In the genomic region with DNA sequence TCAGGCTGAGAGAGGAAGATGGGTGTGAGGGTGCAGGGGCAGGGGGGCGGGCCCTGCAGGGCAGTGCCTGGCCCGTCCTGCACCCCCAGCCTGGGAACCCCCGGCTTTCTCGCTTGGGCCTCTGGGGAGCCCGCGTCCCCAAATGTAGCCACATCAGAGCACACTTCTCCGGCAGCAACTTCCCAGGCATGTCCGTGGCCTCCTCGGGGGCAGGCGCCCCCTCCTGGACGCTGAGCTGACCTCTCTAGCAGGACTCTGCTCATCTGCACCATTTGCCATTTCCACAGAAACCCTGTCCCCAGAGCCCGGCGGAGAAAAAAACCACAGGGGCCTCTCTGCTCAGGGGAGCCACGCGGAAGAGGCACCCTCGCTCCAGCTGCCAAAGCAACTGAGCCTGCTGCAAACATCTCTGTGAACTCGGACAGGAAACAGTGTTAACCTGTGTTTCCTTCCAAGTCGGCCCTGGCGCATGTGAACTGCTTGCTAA, we compare ENCODE assay signal across 8 cellular contexts.
DNase-seq lines count a peak whose midpoint lies in the region; ATAC-seq and TF ChIP-seq lines count a peak whose summit lies in the region.

No MANE protein-coding gene starts in this region.

- TF ChIP-seq CTCF in esophagus squamous epithelium (IDR thresholded peaks at IDR 0.05): peak in 4 of 6 experiments; percentile 8 to 21 (median 17)

- no peaks in the 10 kb centered on the region for H3K27me3 Mint-ChIP-seq in activated CD4-positive, alpha-beta T cell treated with anti-CD3 and anti-CD28 coated beads for 36 hours
- H3K27me3 Mint-ChIP-seq in activated CD4-positive, alpha-beta T cell treated with anti-CD3 and anti-CD28 coated beads, Interleukin-2, amount 10 ng/mL, durations not matched to agents 24 days and 14 days: no peaks in the 10 kb centered on the region

- H3K4me3 ChIP-seq in esophagus squamous epithelium: no peak overlapping the region

- DNase-seq in activated CD4-positive, alpha-beta T cell treated with anti-CD3 and anti-CD28 coated beads for 36 hours: peak; percentile 69
- DNase-seq in activated CD4-positive, alpha-beta T cell treated with anti-CD3 and anti-CD28 coated beads for 1 hour: no peak
- peak; percentile 80 for DNase-seq in activated CD4-positive, alpha-beta T cell treated with anti-CD3 and anti-CD28 coated beads, Interleukin-2, amount 10 ng/mL, durations not matched to agents 24 days and 14 days
- DNase-seq in esophagus squamous epithelium (lab: John Stamatoyannopoulos, UW) (no peak), middle frontal gyrus (ENCODE audit: extremely low spot score, low spot score) (no peak)
- DNase-seq in stimulated activated CD4-positive, alpha-beta T cell treated with anti-CD3 and anti-CD28 coated beads, Interleukin-1b, Interleukin-23, amount 100 ng/mL, for 48 hours: peak; percentile 46

- peak; percentile 60 for ATAC-seq in activated CD4-positive, alpha-beta T cell treated with anti-CD3 and anti-CD28 coated beads for 36 hours
- ATAC-seq in HG03064 (IDR thresholded peaks at IDR 0.05; ENCODE audit: low read depth, unreplicated experiment) (peak; percentile 55), GM21825 (IDR thresholded peaks at IDR 0.05; ENCODE audit: unreplicated experiment) (no peak)

- WGBS in esophagus squamous epithelium, 2 donors: 54 to 68% methylated on average over 6 to 10 of the region's 19 CpGs

- intact Hi-C loops in activated CD4-positive, alpha-beta T cell treated with anti-CD3 and anti-CD28 coated beads for 36 hours (cut with DNase I, micrococcal nuclease): loop anchor here in 1 of 2 experiments (5.0 kb wide), 1 partner anchor 150 kb away; no protein-coding TSS in a partner anchor
- intact Hi-C loops in activated CD4-positive, alpha-beta T cell treated with anti-CD3 and anti-CD28 coated beads, Interleukin-2, amount 10 ng/mL, durations not matched to agents 24 days and 14 days (cut with micrococcal nuclease): no loop called here
- intact Hi-C loops in esophagus squamous epithelium (cut with DNase I): no loop called here

- no peak overlapping the region for H3K4me3 Mint-ChIP-seq in activated CD4-positive, alpha-beta T cell treated with anti-CD3 and anti-CD28 coated beads for 36 hours
- no peak overlapping the region for H3K4me3 Mint-ChIP-seq in activated CD4-positive, alpha-beta T cell treated with anti-CD3 and anti-CD28 coated beads, Interleukin-2, amount 10 ng/mL, durations not matched to agents 24 days and 14 days

- H3K27ac ChIP-seq in esophagus squamous epithelium: no peak overlapping the region

- H3K9me3 ChIP-seq in esophagus squamous epithelium: no peaks in the 10 kb centered on the region

- POLR2A ChIA-PET in activated CD4-positive, alpha-beta T cell treated with anti-CD3 and anti-CD28 coated beads for 36 hours (lab: Charles Lee): interaction anchor here (0.6 kb wide), 1 partner anchor 66 kb away, joined by 8 read pairs; no protein-coding TSS in a partner anchor

- H3K36me3 Mint-ChIP-seq in activated CD4-positive, alpha-beta T cell treated with anti-CD3 and anti-CD28 coated beads for 36 hours (ENCODE audit: low read depth): peaks cover 32% of the 10 kb centered on the region
- peaks cover 25% of the 10 kb centered on the region for H3K36me3 Mint-ChIP-seq in activated CD4-positive, alpha-beta T cell treated with anti-CD3 and anti-CD28 coated beads, Interleukin-2, amount 10 ng/mL, durations not matched to agents 24 days and 14 days (ENCODE audit: low read depth)

- peak overlapping the region; percentile 75 for H3K27ac Mint-ChIP-seq in activated CD4-positive, alpha-beta T cell treated with anti-CD3 and anti-CD28 coated beads for 36 hours
- peak overlapping the region; percentile 69 for H3K27ac Mint-ChIP-seq in activated CD4-positive, alpha-beta T cell treated with anti-CD3 and anti-CD28 coated beads, Interleukin-2, amount 10 ng/mL, durations not matched to agents 24 days and 14 days

- H3K4me1 ChIP-seq in esophagus squamous epithelium: peaks cover 0 to 12% (median 0%) of the 10 kb centered on the region in 3 donors

- CTCF ChIA-PET in activated CD4-positive, alpha-beta T cell treated with anti-CD3 and anti-CD28 coated beads for 36 hours (lab: Charles Lee): interaction anchor here (1.0 to 1.5 kb wide), 7 partner anchors 11 to 258 kb away, joined by 3 to 6 read pairs (median 5); no protein-coding TSS in a partner anchor

- peaks cover 59% of the 10 kb centered on the region for H3K4me1 Mint-ChIP-seq in activated CD4-positive, alpha-beta T cell treated with anti-CD3 and anti-CD28 coated beads for 36 hours
- peaks cover 27% of the 10 kb centered on the region for H3K4me1 Mint-ChIP-seq in activated CD4-positive, alpha-beta T cell treated with anti-CD3 and anti-CD28 coated beads, Interleukin-2, amount 10 ng/mL, durations not matched to agents 24 days and 14 days

- H3K27me3 ChIP-seq in esophagus squamous epithelium: no peaks in the 10 kb centered on the region

- peaks cover 0 to 77% (median 8%) of the 10 kb centered on the region in 3 donors for H3K36me3 ChIP-seq in esophagus squamous epithelium

- H3K9me3 Mint-ChIP-seq in activated CD4-positive, alpha-beta T cell treated with anti-CD3 and anti-CD28 coated beads for 36 hours (ENCODE audit: low read depth): no peaks in the 10 kb centered on the region
- H3K9me3 Mint-ChIP-seq in activated CD4-positive, alpha-beta T cell treated with anti-CD3 and anti-CD28 coated beads, Interleukin-2, amount 10 ng/mL, durations not matched to agents 24 days and 14 days: no peaks in the 10 kb centered on the region

- no peak for TF ChIP-seq POLR2A in esophagus squamous epithelium (IDR thresholded peaks at IDR 0.05)

Comparison
In these comparisons a context has a peak if more than half of its experiments do, and no peak if none do; other contexts are left out.
1. DNase-seq: peak in activated CD4-positive, alpha-beta T cell treated with anti-CD3 and anti-CD28 coated beads for 36 hours (single experiment), activated CD4-positive, alpha-beta T cell treated with anti-CD3 and anti-CD28 coated beads, Interleukin-2, amount 10 ng/mL, durations not matched to agents 24 days and 14 days (single experiment) and stimulated activated CD4-positive, alpha-beta T cell treated with anti-CD3 and anti-CD28 coated beads, Interleukin-1b, Interleukin-23, amount 100 ng/mL, for 48 hours (single experiment); none in activated CD4-positive, alpha-beta T cell treated with anti-CD3 and anti-CD28 coated beads for 1 hour (single experiment), esophagus squamous epithelium (single experiment) and middle frontal gyrus (single experiment).